9 cellular contexts compared by ENCODE assay signal in the genomic region with DNA sequence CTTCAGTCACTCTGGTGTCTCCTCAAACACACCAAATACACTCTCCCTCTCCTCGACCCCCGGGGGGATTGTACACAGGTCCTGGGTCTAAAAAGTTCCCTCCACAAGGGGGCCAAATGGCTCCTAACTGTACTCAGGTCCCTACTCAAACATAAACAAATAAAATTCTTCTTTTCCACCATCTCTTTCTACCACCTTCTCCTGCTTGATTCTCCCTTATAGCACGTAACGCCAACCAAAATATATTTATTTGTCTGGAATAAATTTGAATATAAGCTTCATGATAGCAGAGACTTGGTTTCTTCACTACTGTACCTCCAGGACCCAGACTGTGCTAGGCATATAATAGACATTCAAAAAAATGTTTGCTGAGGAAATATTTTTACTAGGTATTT. TPM values are rescaled to one million over a fixed set of nuclear protein-coding genes. Genes with fewer than 3 reads are reported as not detected.
DNase-seq lines count a peak whose midpoint lies in the region; ATAC-seq, FAIRE-seq and TF ChIP-seq lines count a peak whose summit lies in the region.
"Had no signal": no experiment of that assay in that cellular context is flagged by ENCODE, and none has a peak within 500 bp of the region (broad histone marks: within the 10 kb centered on the region; RNA-seq: fewer than 3 reads in every experiment).

No MANE protein-coding gene starts in this region.

- H3K9me3 ChIP-seq in K562 (replicated peaks; ENCODE audit: control insufficient read depth, insufficient read depth, low read depth, low read length) (no peaks in the 10 kb centered on the region), T-helper 17 cell (ENCODE audit: control insufficient read depth, low read length, poor library complexity, severe bottlenecking) (peaks cover 2% of the 10 kb centered on the region)
- H3K9me3 ChIP-seq in naive thymus-derived CD4-positive, alpha-beta T cell (ENCODE audit: control insufficient read depth in 2 of 3, low read length in 3 of 3) = no peaks in the 10 kb centered on the region
- H3K9me3 ChIP-seq: ascending aorta had no signal

- peaks cover 3 to 4% of the 10 kb centered on the region in 2 experiments; a peak in 2 of 5 replicates for H3K27me3 ChIP-seq in K562 (ENCODE audit: control insufficient read depth in 2 of 2, insufficient read depth in 2 of 2, low read length in 2 of 2)
- no peaks in the 10 kb centered on the region for H3K27me3 ChIP-seq in naive thymus-derived CD4-positive, alpha-beta T cell (ENCODE audit: control insufficient read depth in 2 of 2, insufficient read depth in 2 of 2, low read length in 2 of 2)
- H3K27me3 ChIP-seq: ascending aorta had no signal

- H3K4me1 ChIP-seq in K562 (replicated peaks in 1 of 2; ENCODE audit: control insufficient read depth in 2 of 2, insufficient read depth in 2 of 2, low read length in 2 of 2) = peaks cover 0 to 6% of the 10 kb centered on the region in 2 experiments; a peak in 1 of 5 replicates
- H3K4me1 ChIP-seq in naive thymus-derived CD4-positive, alpha-beta T cell (ENCODE audit: control insufficient read depth in 2 of 2, insufficient read depth in 2 of 2, low read length in 2 of 2) = no peaks in the 10 kb centered on the region
- H3K4me1 ChIP-seq: ascending aorta had no signal

- peaks cover 0 to 14% (median 8%) of the 10 kb centered on the region in 5 donors for H3K27me3 Mint-ChIP-seq in naive thymus-derived CD4-positive, alpha-beta T cell
- H3K27me3 Mint-ChIP-seq in T-helper 17 cell = peaks cover 5% of the 10 kb centered on the region

- intact Hi-C loops in K562 (cut with micrococcal nuclease) = loop anchor here (2.0 kb wide), 1 partner anchor 74 kb away; no protein-coding TSS in a partner anchor
- intact Hi-C loops in naive thymus-derived CD4-positive, alpha-beta T cell (cut with micrococcal nuclease) = no loop called here

- H3K27ac Mint-ChIP-seq in naive thymus-derived CD4-positive, alpha-beta T cell = no peak overlapping the region
- no peak overlapping the region for H3K27ac Mint-ChIP-seq in T-helper 17 cell

- peak; percentile 61 for FAIRE-seq in K562 (lab: Jason Lieb, UNC)

- no TSS peak for BruUV-seq in K562 (replicated peaks; lab: Mats Ljungman, UMichigan)

- H3K9me3 Mint-ChIP-seq in naive thymus-derived CD4-positive, alpha-beta T cell = peaks cover 0 to 20% (median 0%) of the 10 kb centered on the region in 11 donors

- TF ChIP-seq EP300 in K562 (IDR thresholded peaks at IDR 0.05; ENCODE audit: low read length) = no peak

- CTCF ChIA-PET in GM10248 (lab: Yijun Ruan, JAX) = interaction anchor here (0.7 to 2.0 kb wide), 16 partner anchors 9 to 101 kb away, joined by 3 to 10 read pairs (median 4); partner anchors contain the start of gene ZNF608
- CTCF ChIA-PET in K562 (lab: Yijun Ruan, JAX; ENCODE audit: low intra/inter-chr PET ratio) = no interaction called here
- CTCF ChIA-PET in naive thymus-derived CD4-positive, alpha-beta T cell (lab: Charles Lee) = no interaction called here

- WGBS in K562 (ENCODE audit: insufficient coverage, low coverage, missing lambda C conversion rate) = 4% methylated on average over 4 of the region's 4 CpGs

- POLR2A ChIA-PET in GM10248 (lab: Yijun Ruan, JAX) = interaction anchor here (0.6 kb wide), 2 partner anchors 206 to 286 kb away, joined by 3 to 4 read pairs; no protein-coding TSS in a partner anchor
- POLR2A ChIA-PET in K562 (lab: Yijun Ruan, JAX) = interaction anchor here (0.6 kb wide), 1 partner anchor 77 kb away, joined by 3 read pairs; no protein-coding TSS in a partner anchor
- POLR2A ChIA-PET in naive thymus-derived CD4-positive, alpha-beta T cell (lab: Charles Lee) = no interaction called here

- H3K4me3 Mint-ChIP-seq in naive thymus-derived CD4-positive, alpha-beta T cell = no peak overlapping the region
- no peak overlapping the region for H3K4me3 Mint-ChIP-seq in T-helper 17 cell

- DNase-seq in GM10248 (ENCODE audit: extremely low spot score) = no peak
- peak; percentile 49 to 75 (median 59) for DNase-seq in K562 (ENCODE audit: extremely low read depth in 1 of 4, low spot score in 3 of 4)
- no peak for DNase-seq in NCI-H226
- DNase-seq in naive thymus-derived CD4-positive, alpha-beta T cell = no peak
- DNase-seq in T-helper 17 cell = no peak

- no peaks in the 10 kb centered on the region; the same call in 1 of the 2 replicates for H4K20me1 ChIP-seq in K562 (replicated peaks; ENCODE audit: control insufficient read depth, insufficient read depth, low read length)

- in situ Hi-C loops in K562 (cut with MboI) = no loop called here

- H3K4me1 Mint-ChIP-seq in naive thymus-derived CD4-positive, alpha-beta T cell = no peaks in the 10 kb centered on the region
- H3K4me1 Mint-ChIP-seq in T-helper 17 cell = no peaks in the 10 kb centered on the region

- peak overlapping the region; percentile 92 for H2AFZ ChIP-seq in K562 (ENCODE audit: low read depth, low read length)

- no peaks in the 10 kb centered on the region for H3K36me3 ChIP-seq in K562 (ENCODE audit: control insufficient read depth, insufficient read depth, low read length)
- H3K36me3 ChIP-seq in naive thymus-derived CD4-positive, alpha-beta T cell (ENCODE audit: control insufficient read depth in 2 of 3, insufficient read depth in 3 of 3, low read length in 3 of 3) = no peaks in the 10 kb centered on the region
- H3K36me3 ChIP-seq: ascending aorta had no signal

- peak; percentile 24 to 28; a peak in 2 of 4 replicates for TF ChIP-seq RAD21 in K562 (CRISPR knock-in tag; conservative IDR thresholded peaks at IDR 0.05 in 1 of 2, IDR thresholded peaks at IDR 0.05 in 1 of 2)

- ATAC-seq in GM19455 (IDR thresholded peaks at IDR 0.05; ENCODE audit: unreplicated experiment) = peak; percentile 65
- ATAC-seq in HG03095 (IDR thresholded peaks at IDR 0.05; ENCODE audit: unreplicated experiment) = peak; percentile 36
- peak; percentile 91 for ATAC-seq in K562
- no peak for ATAC-seq in naive thymus-derived CD4-positive, alpha-beta T cell
- no peak for ATAC-seq in T-helper 17 cell
- no peak for ATAC-seq in HG03097 (IDR thresholded peaks at IDR 0.05; ENCODE audit: low FRiP score, unreplicated experiment)

- H3K79me2 ChIP-seq in K562 (ENCODE audit: control insufficient read depth, insufficient read depth, low read length) = no peaks in the 10 kb centered on the region

- peak overlapping the region; percentile 72 for H3K4me2 ChIP-seq in K562 (ENCODE audit: insufficient read depth, low read length)

- H3K27ac ChIP-seq in K562 (ENCODE audit: extremely low read depth, low read depth, low read length) = peak overlapping the region; percentile 61
- H3K27ac ChIP-seq in naive thymus-derived CD4-positive, alpha-beta T cell (ENCODE audit: low read depth, low read length) = no peak overlapping the region
- H3K27ac ChIP-seq: ascending aorta had no signal

- TF ChIP-seq CTCF in GM10248 (IDR thresholded peaks at IDR 0.05; ENCODE audit: control extremely low read depth, extremely low read depth, low read depth, missing control alignments) = peak; percentile 14
- peak; percentile 22 to 60 (median 53); a peak in 4 of 6 replicates for TF ChIP-seq CTCF in K562 (IDR thresholded peaks at IDR 0.05 in 2 of 3, conservative IDR thresholded peaks at IDR 0.05 in 1 of 3; ENCODE audit: insufficient read depth in 2 of 3, low read depth in 1 of 3, low read length in 3 of 3)

- no peaks in the 10 kb centered on the region for H3K9me1 ChIP-seq in K562 (ENCODE audit: control insufficient read depth, insufficient read depth, low read length)

- H3K9ac ChIP-seq in K562 (ENCODE audit: insufficient read depth in 1 of 2, low read depth in 2 of 2, low read length in 2 of 2) = peak overlapping the region; percentile 11 to 63; a peak in 2 of 4 replicates

- no peak for TF ChIP-seq POLR2A in K562 (conservative IDR thresholded peaks at IDR 0.05)

- H3K36me3 Mint-ChIP-seq in naive thymus-derived CD4-positive, alpha-beta T cell = peaks cover 0 to 3% (median 0%) of the 10 kb centered on the region in 5 donors
- no peaks in the 10 kb centered on the region for H3K36me3 Mint-ChIP-seq in T-helper 17 cell (ENCODE audit: low read depth)

- H3K4me3 ChIP-seq in K562 = peak overlapping the region; percentile 44
- H3K4me3 ChIP-seq in naive thymus-derived CD4-positive, alpha-beta T cell (ENCODE audit: low read length) = no peak overlapping the region
- H3K4me3 ChIP-seq: ascending aorta had no signal

RNA-seq across cellular contexts. Expression of gene ZNF608, which starts 21.4 kb away (rescaled TPM):
- 0.76 and 2.3 TPM in 2 replicates for total RNA-seq in K562 (2011; cell fraction: chromatin; rRNA removed; ENCODE audit: low replicate concordance)
- 0.92 and 1.3 TPM in 2 replicates for total RNA-seq in K562 (2011; cell fraction: nucleolus; rRNA removed)
- 1.0 and 1.8 TPM in 2 replicates for total RNA-seq in K562 (2011; cell fraction: nucleoplasm; rRNA removed)
- total RNA-seq in K562 (2014; rRNA removed) (1.00 and 1.5 TPM in 2 replicates), K562 (2014; rRNA removed; fragmentation: Illumina TruSeq; extraction: Trizol) (1.4 and 1.5 TPM in 2 replicates), K562 (2015; rRNA removed; fragmentation: Illumina TruSeq; extraction: Trizol) (1.5 and 1.6 TPM in 2 replicates), K562 (2021) (1.5 and 2.3 TPM in 2 replicates), T-helper 17 cell (under 1 TPM; 0.16 to 0.42 TPM)
- polyA plus RNA-seq in K562 (2011; rRNA removed) (0.69 and 0.89 TPM in 2 replicates), K562 (2014; fragmentation: Illumina TruSeq; extraction: Trizol) (1.1 and 1.4 TPM in 2 replicates), K562 (2014; fragmentation: Nextera tagmentation; extraction: Ambion mirVana) (under 1 TPM; 0.38 to 0.83 TPM), K562 (2014; rRNA removed) (0.69 and 1.5 TPM in 2 replicates)
- 0.28 and 0.36 TPM in 2 replicates for polyA plus RNA-seq in K562 (2011; cell fraction: cytosol; rRNA removed)
- 0.48 and 1.3 TPM in 2 replicates for polyA plus RNA-seq in K562 (2011; cell fraction: nucleus; rRNA removed)
- polyA plus RNA-seq in K562 (2012) = 1.5 and 3.0 TPM in 2 replicates
- polyA minus RNA-seq in K562 (2011; rRNA and poly(A)+ RNA removed) = 0.93 and 1.3 TPM in 2 replicates
- 0.36 TPM in 1 of 2 replicates, not detected in the other for polyA minus RNA-seq in K562 (2011; cell fraction: cytosol; rRNA and poly(A)+ RNA removed)
- 0.33 and 0.54 TPM in 2 replicates for polyA minus RNA-seq in K562 (2011; cell fraction: nucleus; rRNA and poly(A)+ RNA removed)
- total RNA-seq in naive thymus-derived CD4-positive, alpha-beta T cell = 1 to 10 TPM in 1 of 5 experiments, under 1 TPM in 1, not detected in 3; 0.90 to 1.5 TPM
- not detected for polyA plus RNA-seq in naive thymus-derived CD4-positive, alpha-beta T cell

Comparison
In these comparisons a context has a peak if more than half of its experiments do, and no peak if none do; other contexts are left out.
1. DNase-seq: peak in K562 (4 of 4); none in GM10248 (single experiment), NCI-H226 (single experiment), naive thymus-derived CD4-positive, alpha-beta T cell (0 of 9) and T-helper 17 cell (0 of 3).
2. ATAC-seq: peak in GM19455 (single experiment), HG03095 (single experiment) and K562 (single experiment); none in naive thymus-derived CD4-positive, alpha-beta T cell (single experiment), T-helper 17 cell (single experiment) and HG03097 (single experiment).